13 cellular contexts compared by ENCODE assay signal in genomic region chr9:4238522-4238921, GRCh38.
DNase-seq lines count a peak whose midpoint lies in the region; ATAC-seq, FAIRE-seq and TF ChIP-seq lines count a peak whose summit lies in the region.
"Had no signal": no experiment of that assay in that cellular context is flagged by ENCODE, and none has a peak within 500 bp of the region (broad histone marks: within the 10 kb centered on the region; RNA-seq: fewer than 3 reads in every experiment).

No MANE protein-coding gene starts in this region.

- H3K9me3 Mint-ChIP-seq in CD4-positive, alpha-beta T cell, result no peaks in the 10 kb centered on the region
- H3K9me3 Mint-ChIP-seq in HFFc6, result no peaks in the 10 kb centered on the region
- H3K9me3 Mint-ChIP-seq in naive thymus-derived CD4-positive, alpha-beta T cell, result peaks cover 0 to 7% (median 0%) of the 10 kb centered on the region in 11 donors

- H3K27ac Mint-ChIP-seq in CD4-positive, alpha-beta T cell, result peak overlapping the region; percentile 69
- peak overlapping the region; percentile 80 for H3K27ac Mint-ChIP-seq in HFFc6
- peak overlapping the region; percentile 35 to 88 (median 74) for H3K27ac Mint-ChIP-seq in naive thymus-derived CD4-positive, alpha-beta T cell

- H3K36me3 ChIP-seq in bronchial epithelial cell (ENCODE audit: control insufficient read depth, insufficient read depth, low read length) (no peaks in the 10 kb centered on the region), prostate gland (no peaks in the 10 kb centered on the region)
- H3K36me3 ChIP-seq in naive thymus-derived CD4-positive, alpha-beta T cell (ENCODE audit: control insufficient read depth in 2 of 3, insufficient read depth in 3 of 3, low read length in 3 of 3), result no peaks in the 10 kb centered on the region
- H3K36me3 ChIP-seq: lower lobe of right lung had no signal

- TF ChIP-seq CTCF in CD4-positive, alpha-beta T cell (IDR thresholded peaks at IDR 0.05), result no peak
- TF ChIP-seq CTCF in HFFc6 (IDR thresholded peaks at IDR 0.05) (no peak), bronchial epithelial cell (IDR thresholded peaks at IDR 0.05; ENCODE audit: insufficient read depth, low read length, severe bottlenecking) (no peak), prostate gland (IDR thresholded peaks at IDR 0.05) (no peak)

- H3K4me3 ChIP-seq in bronchial epithelial cell (ENCODE audit: low read depth, low read length) (no peak overlapping the region), prostate gland (no peak overlapping the region)
- no peak overlapping the region for H3K4me3 ChIP-seq in naive thymus-derived CD4-positive, alpha-beta T cell (ENCODE audit: low read length)
- H3K4me3 ChIP-seq: lower lobe of right lung had no signal

- no peak overlapping the region for H3K27ac ChIP-seq in CD4-positive, alpha-beta T cell (ENCODE audit: low read depth, low read length)
- H3K27ac ChIP-seq in naive thymus-derived CD4-positive, alpha-beta T cell (ENCODE audit: low read depth, low read length), result no peak overlapping the region
- peak overlapping the region in 1 of 2 donors; percentile 26 for H3K27ac ChIP-seq in prostate gland
- H3K27ac ChIP-seq: lower lobe of right lung had no signal

- intact Hi-C loops in CD4-positive, alpha-beta T cell (cut with DNase I, micrococcal nuclease), result no loop called here
- intact Hi-C loops in naive thymus-derived CD4-positive, alpha-beta T cell (cut with micrococcal nuclease), result loop anchor here in 1 of 2 donors (2.0 kb wide), 1 partner anchor 58 kb away; no protein-coding TSS in a partner anchor
- intact Hi-C loops in prostate gland (cut with DNase I), result no loop called here

- DNase-seq in CD4-positive, alpha-beta T cell, result no peak
- DNase-seq in HFFc6, result peak; percentile 83
- DNase-seq in bronchial epithelial cell (ENCODE audit: low read depth), result peak; percentile 65
- DNase-seq in naive thymus-derived CD4-positive, alpha-beta T cell, result no peak
- DNase-seq in NCI-H446 treated with DMSO at 0.1 percent for 48 hours (lab: John Stamatoyannopoulos, UW), result no peak
- no peak for DNase-seq in epidermal melanocyte (ENCODE audit: insufficient read length, low spot score)
- no peak for DNase-seq in prostate gland (ENCODE audit: low spot score)
- DNase-seq: DND-41; lower lobe of right lung; NCI-H446; stimulated activated CD4-positive, alpha-beta T cell treated with anti-CD3 and anti-CD28 coated beads, Interleukin-4, amount 100 ng/mL, for 1 hour had no signal

- POLR2A ChIA-PET in CD4-positive, alpha-beta T cell (lab: Charles Lee), result interaction anchor here (1.2 to 1.4 kb wide), 2 partner anchors 45 to 59 kb away, joined by 3 to 6 read pairs; no protein-coding TSS in a partner anchor
- POLR2A ChIA-PET in naive thymus-derived CD4-positive, alpha-beta T cell (lab: Charles Lee), result interaction anchor here (0.9 kb wide), 1 partner anchor 711 kb away, joined by 3 read pairs; no protein-coding TSS in a partner anchor

- 61% methylated on average over 4 of the region's 4 CpGs for WGBS in prostate gland

- CTCF ChIA-PET in CD4-positive, alpha-beta T cell (lab: Charles Lee), result no interaction called here
- CTCF ChIA-PET in naive thymus-derived CD4-positive, alpha-beta T cell (lab: Charles Lee), result no interaction called here

- TF ChIP-seq POLR2A in prostate gland (IDR thresholded peaks at IDR 0.05), result no peak

- peaks cover 49% of the 10 kb centered on the region for H3K4me1 Mint-ChIP-seq in CD4-positive, alpha-beta T cell (ENCODE audit: low read depth)
- H3K4me1 Mint-ChIP-seq in HFFc6 (ENCODE audit: low read depth), result peaks cover 43% of the 10 kb centered on the region
- peaks cover 13 to 53% (median 42%) of the 10 kb centered on the region in 7 donors for H3K4me1 Mint-ChIP-seq in naive thymus-derived CD4-positive, alpha-beta T cell

- H3K4me3 Mint-ChIP-seq in CD4-positive, alpha-beta T cell, result peak overlapping the region; percentile 54
- H3K4me3 Mint-ChIP-seq in HFFc6, result peak overlapping the region; percentile 67
- H3K4me3 Mint-ChIP-seq in naive thymus-derived CD4-positive, alpha-beta T cell, result peak overlapping the region; percentile 43 to 85 (median 79)

- no peak for FAIRE-seq in bronchial epithelial cell (lab: Jason Lieb, UNC)
- FAIRE-seq: TTC549 had no signal

- no peak for ATAC-seq in CD4-positive, alpha-beta T cell (ENCODE audit: poor library complexity)
- no peak for ATAC-seq in naive thymus-derived CD4-positive, alpha-beta T cell
- ATAC-seq in GM18511 (IDR thresholded peaks at IDR 0.05; ENCODE audit: unreplicated experiment), result no peak

- H3K27me3 Mint-ChIP-seq in CD4-positive, alpha-beta T cell, result no peaks in the 10 kb centered on the region
- peaks cover 3% of the 10 kb centered on the region; the same call in 1 of the 2 replicates for H3K27me3 Mint-ChIP-seq in HFFc6 (ENCODE audit: insufficient read depth)
- no peaks in the 10 kb centered on the region for H3K27me3 Mint-ChIP-seq in naive thymus-derived CD4-positive, alpha-beta T cell

- no peaks in the 10 kb centered on the region for H3K9me3 ChIP-seq in CD4-positive, alpha-beta T cell (ENCODE audit: control insufficient read depth, low read length)
- H3K9me3 ChIP-seq in naive thymus-derived CD4-positive, alpha-beta T cell (ENCODE audit: control insufficient read depth in 2 of 3, low read length in 3 of 3), result no peaks in the 10 kb centered on the region
- no peaks in the 10 kb centered on the region for H3K9me3 ChIP-seq in prostate gland
- H3K9me3 ChIP-seq: lower lobe of right lung had no signal

- no peaks in the 10 kb centered on the region for H3K27me3 ChIP-seq in CD4-positive, alpha-beta T cell (ENCODE audit: control insufficient read depth, insufficient read depth, low read length)
- H3K27me3 ChIP-seq in bronchial epithelial cell (ENCODE audit: control insufficient read depth, insufficient read depth, low read length), result no peaks in the 10 kb centered on the region
- no peaks in the 10 kb centered on the region for H3K27me3 ChIP-seq in naive thymus-derived CD4-positive, alpha-beta T cell (ENCODE audit: control insufficient read depth in 2 of 2, insufficient read depth in 2 of 2, low read length in 2 of 2)
- H3K27me3 ChIP-seq in prostate gland (replicated peaks; ENCODE audit: insufficient read depth), result no peaks in the 10 kb centered on the region

- no peaks in the 10 kb centered on the region for H3K36me3 Mint-ChIP-seq in CD4-positive, alpha-beta T cell (ENCODE audit: low read depth)
- H3K36me3 Mint-ChIP-seq in HFFc6 (ENCODE audit: low read depth), result peaks cover 10% of the 10 kb centered on the region
- peaks cover 0 to 3% (median 0%) of the 10 kb centered on the region in 5 donors for H3K36me3 Mint-ChIP-seq in naive thymus-derived CD4-positive, alpha-beta T cell

- peaks cover 0 to 18% of the 10 kb centered on the region in 2 donors for H3K4me1 ChIP-seq in naive thymus-derived CD4-positive, alpha-beta T cell (ENCODE audit: control insufficient read depth in 2 of 2, insufficient read depth in 2 of 2, low read length in 2 of 2)
- H3K4me1 ChIP-seq in prostate gland (replicated peaks), result no peaks in the 10 kb centered on the region

Comparison
In these comparisons a context has a peak if more than half of its experiments do, and no peak if none do; other contexts are left out.
1. DNase-seq: peak in HFFc6 (single experiment) and bronchial epithelial cell (single experiment); none in CD4-positive, alpha-beta T cell (0 of 10), naive thymus-derived CD4-positive, alpha-beta T cell (0 of 9), NCI-H446 treated with DMSO at 0.1 percent for 48 hours (single experiment), epidermal melanocyte (single experiment) and prostate gland (single experiment).
2. Peak in every context shown above with its lines, with median percentiles within 50 percentile points of each other: H3K27ac Mint-ChIP-seq and H3K4me3 Mint-ChIP-seq.